Comparison of ENCODE assay signal across 21 cellular contexts in genomic region chr1:52667290-52667689, GRCh38. TPM values are rescaled to one million over a fixed set of nuclear protein-coding genes. Genes with fewer than 3 reads are reported as not detected.
DNase-seq lines count a peak whose midpoint lies in the region; ATAC-seq, FAIRE-seq and TF ChIP-seq lines count a peak whose summit lies in the region.
"Had no signal": no experiment of that assay in that cellular context is flagged by ENCODE, and none has a peak within 500 bp of the region (broad histone marks: within the 10 kb centered on the region; RNA-seq: fewer than 3 reads in every experiment).

No MANE protein-coding gene starts in this region.

- in situ Hi-C loops in HepG2 (cut with HindIII; ENCODE audit: extremely low pct_ligation_motif_present, low pct_unique_long_range_greater_than_20kb), result no loop called here

- H2AFZ ChIP-seq in HepG2 (ENCODE audit: low read length), result no peak overlapping the region
- H2AFZ ChIP-seq: GM23338 had no signal

- intact Hi-C loops in HepG2 (cut with micrococcal nuclease; ENCODE audit: unreplicated experiment), result loop anchor here (5.0 kb wide), 1 partner anchor 115 kb away; the partner anchor contains the start of gene TUT4
- intact Hi-C loops in right lobe of liver (cut with DNase I), result no loop called here
- intact Hi-C loops in sciatic nerve (cut with DNase I), result no loop called here

- no peak for TF ChIP-seq RAD21 in HepG2 (CRISPR knock-in tag; IDR thresholded peaks at IDR 0.05)

- POLR2A ChIA-PET in HepG2 (lab: Yijun Ruan, JAX), result no interaction called here

- H3K9ac ChIP-seq in HepG2 (ENCODE audit: insufficient read depth, low read depth, low read length), result no peak overlapping the region

- no peaks in the 10 kb centered on the region for H3K36me3 ChIP-seq in HepG2 (replicated peaks in 1 of 2; ENCODE audit: control insufficient read depth in 1 of 2, insufficient read depth in 2 of 2, low read length in 2 of 2)
- H3K36me3 ChIP-seq in right lobe of liver, result no peaks in the 10 kb centered on the region
- H3K36me3 ChIP-seq in bronchial epithelial cell (ENCODE audit: control insufficient read depth, insufficient read depth, low read length), result no peaks in the 10 kb centered on the region
- H3K36me3 ChIP-seq: HAP-1 had no signal

- H3K27ac ChIP-seq in HepG2 (ENCODE audit: extremely low read length, insufficient read depth, low read length), result no peak overlapping the region
- H3K27ac ChIP-seq in right lobe of liver, result no peak overlapping the region

- no peak overlapping the region for H3K4me2 ChIP-seq in HepG2 (ENCODE audit: low read depth, low read length)
- H3K4me2 ChIP-seq: GM23338 had no signal

- CTCF ChIA-PET in HepG2 (lab: Yijun Ruan, JAX; ENCODE audit: low intra/inter-chr PET ratio, low total read pairs), result no interaction called here

- no peak for TF ChIP-seq CTCF in HepG2 (CRISPR knock-in tag; IDR thresholded peaks at IDR 0.05)
- no peak for TF ChIP-seq CTCF in right lobe of liver (IDR thresholded peaks at IDR 0.05)
- no peak for TF ChIP-seq CTCF in bronchial epithelial cell (IDR thresholded peaks at IDR 0.05; ENCODE audit: insufficient read depth, low read length, severe bottlenecking)

- 33% methylated on average over 5 of the region's 5 CpGs for WGBS in HepG2 (ENCODE audit: low lambda C conversion rate)
- WGBS in right lobe of liver (ENCODE audit: insufficient coverage, low coverage, low lambda C conversion rate, missing lambda C conversion rate), result 77% methylated on average over 5 of the region's 5 CpGs

- peaks cover 0 to 2% of the 10 kb centered on the region in 2 experiments; a peak in 2 of 5 replicates for H3K27me3 ChIP-seq in HepG2 (ENCODE audit: control insufficient read depth in 1 of 2, insufficient read depth in 2 of 2, low read length in 2 of 2)
- no peaks in the 10 kb centered on the region for H3K27me3 ChIP-seq in right lobe of liver
- no peaks in the 10 kb centered on the region for H3K27me3 ChIP-seq in bronchial epithelial cell (ENCODE audit: control insufficient read depth, insufficient read depth, low read length)

- H3K4me1 ChIP-seq in HepG2 (ENCODE audit: insufficient read depth, low read length) (peaks cover 36% of the 10 kb centered on the region), right lobe of liver (peaks cover 0 to 13% (median 0%) of the 10 kb centered on the region in 4 donors)

- no peak for FAIRE-seq in HepG2 (lab: Jason Lieb, UNC)
- peak; percentile 43 for FAIRE-seq in bronchial epithelial cell (lab: Jason Lieb, UNC)
- FAIRE-seq: GM18507, H54 had no signal

- no peak overlapping the region for H3K4me3 ChIP-seq in HepG2 (replicated peaks in 1 of 3; ENCODE audit: insufficient read depth in 1 of 3, low read depth in 2 of 3, low read length in 3 of 3)
- no peak overlapping the region for H3K4me3 ChIP-seq in right lobe of liver
- H3K4me3 ChIP-seq in bronchial epithelial cell (ENCODE audit: low read depth, low read length), result no peak overlapping the region
- H3K4me3 ChIP-seq: GM23338, HAP-1 had no signal

- no peak for TF ChIP-seq POLR2A in HepG2 (IDR thresholded peaks at IDR 0.05; ENCODE audit: insufficient read depth in 1 of 2, low read depth in 2 of 2, low read length in 2 of 2)
- TF ChIP-seq POLR2A in right lobe of liver (IDR thresholded peaks at IDR 0.05), result no peak

- no peak for TF ChIP-seq EP300 in HepG2 (IDR thresholded peaks at IDR 0.05; ENCODE audit: low read depth in 2 of 2, low read length in 2 of 2)
- no peak for TF ChIP-seq EP300 in HepG2 (CRISPR knock-in tag; IDR thresholded peaks at IDR 0.05; ENCODE audit: borderline replicate concordance)

- H3K9me3 ChIP-seq in HepG2 (ENCODE audit: low read length) (no peaks in the 10 kb centered on the region), right lobe of liver (no peaks in the 10 kb centered on the region)
- H3K9me3 ChIP-seq: HAP-1 had no signal

- H3K79me2 ChIP-seq in HepG2 (ENCODE audit: insufficient read depth, low read length), result no peaks in the 10 kb centered on the region

- BruUV-seq in HepG2 (replicated peaks; lab: Mats Ljungman, UMichigan), result no TSS peak

- ATAC-seq in HepG2, result no peak
- no peak for ATAC-seq in right lobe of liver
- ATAC-seq in sciatic nerve, result no peak
- ATAC-seq: GM23338 had no signal

- no peaks in the 10 kb centered on the region for H4K20me1 ChIP-seq in HepG2 (ENCODE audit: insufficient read depth, low read length)

- DNase-seq in HepG2 (ENCODE audit: low spot score) (no peak), right lobe of liver (no peak), bronchial epithelial cell (ENCODE audit: low read depth) (no peak), sciatic nerve (ENCODE audit: low spot score) (peak; percentile 5), superior temporal gyrus (ENCODE audit: extremely low spot score) (no peak), activated gamma-delta T cell (lab: John Stamatoyannopoulos, UW) (no peak)
- DNase-seq: C1 segment of cervical spinal cord; Calu3; CD4-positive, alpha-beta memory T cell; COR-L47; DMS53; DMS79 treated with DMSO at 0.1 percent for 48 hours; GF-D8 had no signal

RNA-seq across cellular contexts. Expression of gene COA7, which starts 30.9 kb away (rescaled TPM):
- total RNA-seq in HepG2 (2016; rRNA removed; fragmentation: Illumina TruSeq; extraction: Trizol), result 30.4 and 60.7 TPM in 2 replicates
- total RNA-seq in HepG2 (2016; cell fraction: cytosol; rRNA removed; fragmentation: Illumina TruSeq; extraction: Trizol; ENCODE audit: low read depth), result 7.9 and 8.2 TPM in 2 replicates
- total RNA-seq in HepG2 (2016; cell fraction: insoluble cytoplasmic fraction; rRNA removed; fragmentation: Illumina TruSeq; extraction: Trizol), result 35.7 and 61.3 TPM in 2 replicates
- total RNA-seq in HepG2 (2016; cell fraction: membrane; rRNA removed; fragmentation: Illumina TruSeq; extraction: Trizol), result 21.1 and 21.8 TPM in 2 replicates
- 11.9 and 13.9 TPM in 2 replicates for total RNA-seq in HepG2 (2016; cell fraction: nucleus; rRNA removed; fragmentation: Illumina TruSeq; extraction: Trizol)
- polyA plus RNA-seq in HepG2 (2011; rRNA removed), result 12.3 and 13.7 TPM in 2 replicates
- 14.4 and 15.5 TPM in 2 replicates for polyA plus RNA-seq in HepG2 (2011; cell fraction: cytosol; rRNA removed)
- polyA plus RNA-seq in HepG2 (2011; cell fraction: nucleus; rRNA removed), result 3.6 and 5.4 TPM in 2 replicates
- 23.9 and 27.0 TPM in 2 replicates for polyA plus RNA-seq in HepG2 (2012)
- 6.2 and 6.5 TPM in 2 replicates for polyA plus RNA-seq in HepG2 (2016; cell fraction: cytosol; fragmentation: Illumina TruSeq; extraction: Trizol; ENCODE audit: low read depth)
- polyA plus RNA-seq in HepG2 (2016; cell fraction: insoluble cytoplasmic fraction; fragmentation: Illumina TruSeq; extraction: Trizol; ENCODE audit: low read depth), result 52.4 and 54.7 TPM in 2 replicates
- polyA plus RNA-seq in HepG2 (2016; cell fraction: membrane; fragmentation: Illumina TruSeq; extraction: Trizol; ENCODE audit: low read depth), result 13.1 and 13.3 TPM in 2 replicates
- 24.3 and 25.2 TPM in 2 replicates for polyA plus RNA-seq in HepG2 (2016; cell fraction: nucleus; fragmentation: Illumina TruSeq; extraction: Trizol; ENCODE audit: insufficient read depth, low read depth)
- polyA minus RNA-seq in HepG2 (2011; rRNA and poly(A)+ RNA removed; ENCODE audit: low replicate concordance), result 20.8 and 60.9 TPM in 2 replicates
- polyA minus RNA-seq in HepG2 (2011; cell fraction: cytosol; rRNA and poly(A)+ RNA removed), result 6.9 and 10.1 TPM in 2 replicates
- 4.2 and 6.1 TPM in 2 replicates for polyA minus RNA-seq in HepG2 (2011; cell fraction: nucleus; rRNA and poly(A)+ RNA removed)
- 10 to 100 TPM; 13.6 to 17.8 (median 15.8) TPM for total RNA-seq in right lobe of liver
- 8.4 and 15.5 TPM in 2 replicates for total RNA-seq in bronchial epithelial cell
- total RNA-seq in sciatic nerve, result 11.3 TPM

RNA-seq across cellular contexts. Expression of gene SHISAL2A, which starts 34.3 kb away (rescaled TPM):
- total RNA-seq in HepG2 (2016; rRNA removed; fragmentation: Illumina TruSeq; extraction: Trizol) (not detected in 2 replicates), right lobe of liver (not detected), bronchial epithelial cell (not detected in 2 replicates), sciatic nerve (1.3 TPM)
- not detected in 2 replicates for total RNA-seq in HepG2 (2016; cell fraction: cytosol; rRNA removed; fragmentation: Illumina TruSeq; extraction: Trizol; ENCODE audit: low read depth)
- total RNA-seq in HepG2 (2016; cell fraction: insoluble cytoplasmic fraction; rRNA removed; fragmentation: Illumina TruSeq; extraction: Trizol), result not detected in 2 replicates
- not detected in 2 replicates for total RNA-seq in HepG2 (2016; cell fraction: membrane; rRNA removed; fragmentation: Illumina TruSeq; extraction: Trizol)
- total RNA-seq in HepG2 (2016; cell fraction: nucleus; rRNA removed; fragmentation: Illumina TruSeq; extraction: Trizol), result not detected in 2 replicates
- not detected in 2 replicates for polyA plus RNA-seq in HepG2 (2011; rRNA removed)
- not detected in 2 replicates for polyA plus RNA-seq in HepG2 (2011; cell fraction: cytosol; rRNA removed)
- not detected in 2 replicates for polyA plus RNA-seq in HepG2 (2011; cell fraction: nucleus; rRNA removed)
- polyA plus RNA-seq in HepG2 (2012), result not detected in 2 replicates
- not detected in 2 replicates for polyA plus RNA-seq in HepG2 (2016; cell fraction: cytosol; fragmentation: Illumina TruSeq; extraction: Trizol; ENCODE audit: low read depth)
- not detected in 2 replicates for polyA plus RNA-seq in HepG2 (2016; cell fraction: insoluble cytoplasmic fraction; fragmentation: Illumina TruSeq; extraction: Trizol; ENCODE audit: low read depth)
- polyA plus RNA-seq in HepG2 (2016; cell fraction: membrane; fragmentation: Illumina TruSeq; extraction: Trizol; ENCODE audit: low read depth), result not detected in 2 replicates
- not detected in 2 replicates for polyA plus RNA-seq in HepG2 (2016; cell fraction: nucleus; fragmentation: Illumina TruSeq; extraction: Trizol; ENCODE audit: insufficient read depth, low read depth)
- not detected in 2 replicates for polyA minus RNA-seq in HepG2 (2011; rRNA and poly(A)+ RNA removed; ENCODE audit: low replicate concordance)
- polyA minus RNA-seq in HepG2 (2011; cell fraction: cytosol; rRNA and poly(A)+ RNA removed), result not detected in 2 replicates
- not detected in 2 replicates for polyA minus RNA-seq in HepG2 (2011; cell fraction: nucleus; rRNA and poly(A)+ RNA removed)
- total RNA-seq: A172, A673, Calu3, G401 had no signal
- polyA plus RNA-seq: BJ had no signal

RNA-seq across cellular contexts. Expression of gene ZYG11B, which starts 59.0 kb away (rescaled TPM):
- total RNA-seq in HepG2 (2016; rRNA removed; fragmentation: Illumina TruSeq; extraction: Trizol), result 17.9 and 28.1 TPM in 2 replicates
- total RNA-seq in HepG2 (2016; cell fraction: cytosol; rRNA removed; fragmentation: Illumina TruSeq; extraction: Trizol; ENCODE audit: low read depth), result 2.2 and 2.5 TPM in 2 replicates
- total RNA-seq in HepG2 (2016; cell fraction: insoluble cytoplasmic fraction; rRNA removed; fragmentation: Illumina TruSeq; extraction: Trizol), result 18.2 and 27.0 TPM in 2 replicates
- 8.1 and 8.3 TPM in 2 replicates for total RNA-seq in HepG2 (2016; cell fraction: membrane; rRNA removed; fragmentation: Illumina TruSeq; extraction: Trizol)
- total RNA-seq in HepG2 (2016; cell fraction: nucleus; rRNA removed; fragmentation: Illumina TruSeq; extraction: Trizol), result 17.9 and 18.0 TPM in 2 replicates
- polyA plus RNA-seq in HepG2 (2011; rRNA removed), result 6.4 and 6.9 TPM in 2 replicates
- polyA plus RNA-seq in HepG2 (2011; cell fraction: cytosol; rRNA removed), result 3.3 and 4.9 TPM in 2 replicates
- 3.6 and 4.2 TPM in 2 replicates for polyA plus RNA-seq in HepG2 (2011; cell fraction: nucleus; rRNA removed)
- polyA plus RNA-seq in HepG2 (2012), result 3.8 and 5.0 TPM in 2 replicates
- 0.28 and 0.43 TPM in 2 replicates for polyA plus RNA-seq in HepG2 (2016; cell fraction: cytosol; fragmentation: Illumina TruSeq; extraction: Trizol; ENCODE audit: low read depth)
- polyA plus RNA-seq in HepG2 (2016; cell fraction: insoluble cytoplasmic fraction; fragmentation: Illumina TruSeq; extraction: Trizol; ENCODE audit: low read depth), result 9.8 and 10.7 TPM in 2 replicates
- polyA plus RNA-seq in HepG2 (2016; cell fraction: membrane; fragmentation: Illumina TruSeq; extraction: Trizol; ENCODE audit: low read depth), result 1.7 and 1.8 TPM in 2 replicates
- polyA plus RNA-seq in HepG2 (2016; cell fraction: nucleus; fragmentation: Illumina TruSeq; extraction: Trizol; ENCODE audit: insufficient read depth, low read depth), result 8.2 and 8.3 TPM in 2 replicates
- polyA minus RNA-seq in HepG2 (2011; rRNA and poly(A)+ RNA removed; ENCODE audit: low replicate concordance), result 23.6 and 31.5 TPM in 2 replicates
- 10.2 and 11.1 TPM in 2 replicates for polyA minus RNA-seq in HepG2 (2011; cell fraction: cytosol; rRNA and poly(A)+ RNA removed)
- 26.4 and 34.1 TPM in 2 replicates for polyA minus RNA-seq in HepG2 (2011; cell fraction: nucleus; rRNA and poly(A)+ RNA removed)
- total RNA-seq in right lobe of liver, result 10 to 100 TPM; 17.7 to 39.2 (median 30.9) TPM
- total RNA-seq in bronchial epithelial cell, result 18.2 and 19.5 TPM in 2 replicates
- total RNA-seq in sciatic nerve, result 36.4 TPM
